8 cellular contexts compared by ENCODE assay signal in the genomic region with DNA sequence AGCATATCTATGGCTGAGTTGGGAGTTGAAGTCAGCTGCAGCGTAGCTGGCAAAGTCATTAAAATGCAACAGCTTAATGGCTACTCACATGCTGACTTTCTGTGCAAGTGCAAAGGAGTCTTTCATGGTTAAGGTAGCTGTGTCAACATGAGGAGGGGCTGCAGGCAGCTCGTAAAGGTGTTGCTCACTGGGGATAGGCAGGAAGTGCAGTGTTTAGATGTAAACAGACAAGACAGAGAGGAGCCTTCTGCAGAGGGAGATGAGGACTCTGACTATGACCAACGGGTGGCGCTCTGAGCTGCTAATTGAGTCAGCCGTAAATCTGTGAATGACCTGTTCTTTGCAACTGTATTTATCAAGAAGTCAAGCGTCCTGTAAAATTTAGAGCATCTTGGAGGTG. TPM values are rescaled to one million over a fixed set of nuclear protein-coding genes. Genes with fewer than 3 reads are reported as not detected.
A peak's percentile ranks its signal among the peaks of the same experiment; 100 is the strongest.
DNase-seq lines count a peak whose midpoint lies in the region; ATAC-seq and TF ChIP-seq lines count a peak whose summit lies in the region.

No MANE protein-coding gene starts in this region.

- TF ChIP-seq CTCF in HEK293 (tag by site-specific recombination; IDR thresholded peaks at IDR 0.05): no peak; the same call in 1 of the 2 replicates
- peak in 1 of 6 experiments; percentile 10 for TF ChIP-seq CTCF in thyroid gland (IDR thresholded peaks at IDR 0.05)

- H3K4me1 ChIP-seq in HEK293 (ENCODE audit: control insufficient read depth, insufficient read depth, low read length) (no peaks in the 10 kb centered on the region), thyroid gland (peaks cover 25 to 47% of the 10 kb centered on the region in 2 donors)

- CTCF ChIA-PET in HEK293 (lab: Yijun Ruan, JAX): interaction anchor here (0.5 to 4.7 kb wide), 30 partner anchors 8 to 421 kb away, joined by 3 to 90 read pairs (median 4); a partner anchor contains a TSS

- no peak for TF ChIP-seq POLR2A in thyroid gland (IDR thresholded peaks at IDR 0.05)

- intact Hi-C loops in thyroid gland (cut with DNase I): no loop called here

- ATAC-seq in HG03139 (IDR thresholded peaks at IDR 0.05; ENCODE audit: unreplicated experiment) (no peak), GM19328 (IDR thresholded peaks at IDR 0.05; ENCODE audit: unreplicated experiment) (no peak)

- DNase-seq in DMS153 (lab: John Stamatoyannopoulos, UW) (peak; percentile 90), RKO (ENCODE audit: low spot score) (peak; percentile 4), islet precursor cell (peak; percentile 89), thyroid gland (no peak), 8988T (no peak)

- 75 to 76% methylated on average over 6 of the region's 6 CpGs for WGBS in thyroid gland, 2 donors

- no peaks in the 10 kb centered on the region for H3K27me3 ChIP-seq in thyroid gland

- no peak overlapping the region for H3K27ac ChIP-seq in HEK293 (ENCODE audit: extremely low read depth, low read depth, low read length)
- H3K27ac ChIP-seq in thyroid gland: no peak overlapping the region

- H3K9me3 ChIP-seq in HEK293 (ENCODE audit: control insufficient read depth, insufficient read depth, low read depth, low read length): no peaks in the 10 kb centered on the region
- H3K9me3 ChIP-seq in thyroid gland: no peaks in the 10 kb centered on the region

- POLR2A ChIA-PET in HEK293 (lab: Yijun Ruan, JAX): no interaction called here

- no peak overlapping the region for H3K4me3 ChIP-seq in HEK293 (ENCODE audit: low read depth, low read length)
- no peak overlapping the region for H3K4me3 ChIP-seq in thyroid gland (replicated peaks in 1 of 3)

- H3K36me3 ChIP-seq in HEK293 (ENCODE audit: control insufficient read depth in 2 of 2, insufficient read depth in 1 of 2, low read length in 2 of 2) (no peaks in the 10 kb centered on the region), thyroid gland (no peaks in the 10 kb centered on the region)

TF ChIP-seq in HEK293, 187 proteins besides CTCF, POLR2A, EP300 and RAD21:
- TF ChIP-seq, protein P1, sequence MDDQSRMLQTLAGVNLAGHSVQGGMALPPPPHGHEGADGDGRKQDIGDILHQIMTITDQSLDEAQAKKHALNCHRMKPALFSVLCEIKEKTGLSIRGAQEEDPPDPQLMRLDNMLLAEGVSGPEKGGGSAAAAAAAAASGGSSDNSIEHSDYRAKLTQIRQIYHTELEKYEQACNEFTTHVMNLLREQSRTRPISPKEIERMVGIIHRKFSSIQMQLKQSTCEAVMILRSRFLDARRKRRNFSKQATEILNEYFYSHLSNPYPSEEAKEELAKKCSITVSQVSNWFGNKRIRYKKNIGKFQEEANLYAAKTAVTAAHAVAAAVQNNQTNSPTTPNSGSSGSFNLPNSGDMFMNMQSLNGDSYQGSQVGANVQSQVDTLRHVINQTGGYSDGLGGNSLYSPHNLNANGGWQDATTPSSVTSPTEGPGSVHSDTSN (CRISPR knock-in tag; IDR thresholded peaks at IDR 0.05): no peak
- TF ChIP-seq ZNF146 (tag by site-specific recombination; IDR thresholded peaks at IDR 0.05) (no peak), ZNF654 (tag by site-specific recombination; IDR thresholded peaks at IDR 0.05; ENCODE audit: low read depth) (peak; percentile 61), ZNF544 (tag by site-specific recombination; IDR thresholded peaks at IDR 0.05) (no peak), ZNF785 (tag by site-specific recombination; IDR thresholded peaks at IDR 0.05) (no peak), ZNF2 (tag by site-specific recombination; IDR thresholded peaks at IDR 0.05) (no peak), ZBTB48 (tag by site-specific recombination; IDR thresholded peaks at IDR 0.05) (no peak), ZNF660 (tag by site-specific recombination; IDR thresholded peaks at IDR 0.05) (no peak), KLF1 (tag by site-specific recombination; IDR thresholded peaks at IDR 0.05) (no peak), GLIS1 (tag by site-specific recombination; IDR thresholded peaks at IDR 0.05) (no peak), ZNF514 (tag by site-specific recombination; IDR thresholded peaks at IDR 0.05) (no peak), ZNF169 (tag by site-specific recombination; IDR thresholded peaks at IDR 0.05) (no peak), ZBTB17 (tag by site-specific recombination; IDR thresholded peaks at IDR 0.05) (no peak), SCRT2 (tag by site-specific recombination; IDR thresholded peaks at IDR 0.05) (0 out of 2 replicates have a peak, but pooled peaks have one; percentile 24)

RNA-seq across cellular contexts. Expression of a gene that starts 22.3 kb away (rescaled TPM):
- total RNA-seq in thyroid gland: 100 to 1,000 TPM in 3 of 4 donors, 10 to 100 TPM in 1; 86.2 to 149 (median 132) TPM

Comparison
In these comparisons a context has a peak if more than half of its experiments do, and no peak if none do; other contexts are left out.
1. DNase-seq: peak in DMS153 (single experiment), RKO (single experiment) and islet precursor cell (single experiment); none in thyroid gland (0 of 2) and 8988T (single experiment).